ENCODE assay signal across 1 cellular context in the genomic region with DNA sequence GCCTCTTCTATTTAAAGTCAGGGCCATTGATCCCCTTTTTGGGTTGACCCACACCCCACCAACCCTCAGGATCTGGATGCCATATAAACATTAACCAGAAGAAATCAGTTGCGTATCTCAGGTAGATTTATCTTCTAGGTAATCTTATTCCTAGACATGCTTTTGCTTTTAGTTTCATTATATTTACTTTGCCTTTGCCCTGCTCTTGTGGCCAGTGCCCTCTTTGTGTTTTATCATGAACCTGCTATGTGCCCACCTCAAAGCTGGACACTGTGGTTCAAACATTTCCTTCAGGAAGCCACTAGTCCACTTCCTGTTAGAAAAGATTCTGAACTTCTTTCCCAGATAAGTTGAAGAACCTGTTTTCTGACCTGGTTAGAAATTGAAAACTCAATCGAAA.
TF ChIP-seq lines count a peak whose summit lies in the region.

No MANE protein-coding gene starts in this region.

TF ChIP-seq in IMR-90, 13 proteins besides CTCF, POLR2A, EP300 and RAD21:
- TF ChIP-seq RCOR1 (IDR thresholded peaks at IDR 0.05; ENCODE audit: insufficient replicate concordance, low read length) (no peak), USF2 (IDR thresholded peaks at IDR 0.05; ENCODE audit: low read depth, low read length) (no peak), MAFK (IDR thresholded peaks at IDR 0.05; ENCODE audit: low read depth, low read length) (no peak), FOS (IDR thresholded peaks at IDR 0.05; ENCODE audit: low read depth, low read length) (no peak), CHD1 (IDR thresholded peaks at IDR 0.05; ENCODE audit: low read depth, low read length) (no peak), MXI1 (IDR thresholded peaks at IDR 0.05; ENCODE audit: borderline replicate concordance, low read depth, low read length) (no peak), BHLHE40 (IDR thresholded peaks at IDR 0.05; ENCODE audit: low read depth, low read length) (no peak), MAZ (IDR thresholded peaks at IDR 0.05; ENCODE audit: borderline replicate concordance, low read depth, low read length) (no peak), RFX5 (IDR thresholded peaks at IDR 0.05; ENCODE audit: low read depth, low read length) (no peak), CEBPB (IDR thresholded peaks at IDR 0.05; ENCODE audit: low read depth, low read length) (no peak), SMC3 (IDR thresholded peaks at IDR 0.05; ENCODE audit: low read depth, low read length) (no peak), NFE2L2 (IDR thresholded peaks at IDR 0.05; ENCODE audit: low read depth, low read length) (no peak)
- TF ChIP-seq, protein P1, sequence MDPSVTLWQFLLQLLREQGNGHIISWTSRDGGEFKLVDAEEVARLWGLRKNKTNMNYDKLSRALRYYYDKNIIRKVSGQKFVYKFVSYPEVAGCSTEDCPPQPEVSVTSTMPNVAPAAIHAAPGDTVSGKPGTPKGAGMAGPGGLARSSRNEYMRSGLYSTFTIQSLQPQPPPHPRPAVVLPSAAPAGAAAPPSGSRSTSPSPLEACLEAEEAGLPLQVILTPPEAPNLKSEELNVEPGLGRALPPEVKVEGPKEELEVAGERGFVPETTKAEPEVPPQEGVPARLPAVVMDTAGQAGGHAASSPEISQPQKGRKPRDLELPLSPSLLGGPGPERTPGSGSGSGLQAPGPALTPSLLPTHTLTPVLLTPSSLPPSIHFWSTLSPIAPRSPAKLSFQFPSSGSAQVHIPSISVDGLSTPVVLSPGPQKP (IDR thresholded peaks at IDR 0.05; ENCODE audit: borderline replicate concordance, low read depth, low read length) = no peak
